6 cellular contexts compared by ENCODE assay signal in genomic region chr4:986428-986948, GRCh38. TPM values are rescaled to one million over a fixed set of nuclear protein-coding genes. Genes with fewer than 3 reads are reported as not detected.
A peak's percentile ranks its signal among the peaks of the same experiment; 100 is the strongest.
DNase-seq lines count a peak whose midpoint lies in the region; ATAC-seq lines count a peak whose summit lies in the region.

No MANE protein-coding gene starts in this region.

- no peaks in the 10 kb centered on the region for H3K4me1 ChIP-seq in mesodermal cell (ENCODE audit: control insufficient read depth, insufficient read depth, low read length, poor library complexity, severe bottlenecking)

- peaks cover 28% of the 10 kb centered on the region for H3K4me1 Mint-ChIP-seq in activated T-cell treated with anti-CD3 and anti-CD28 coated beads, Interleukin-2, amount 50 U/mL, for 4 hours (ENCODE audit: low read depth)
- H3K4me1 Mint-ChIP-seq in activated naive CD8-positive, alpha-beta T cell (ENCODE audit: low read depth), result peaks cover 25% of the 10 kb centered on the region

- no peaks in the 10 kb centered on the region for H3K9me3 ChIP-seq in mesodermal cell (ENCODE audit: control insufficient read depth, low read length)

- H3K36me3 Mint-ChIP-seq in activated T-cell treated with anti-CD3 and anti-CD28 coated beads, Interleukin-2, amount 50 U/mL, for 4 hours (ENCODE audit: insufficient read depth), result no peaks in the 10 kb centered on the region
- H3K36me3 Mint-ChIP-seq in activated naive CD8-positive, alpha-beta T cell, result no peaks in the 10 kb centered on the region

- 7 to 18% methylated on average over 15 to 17 of the region's 20 CpGs for WGBS in mesodermal cell (ENCODE audit: insufficient coverage in 2 of 2), 2 experiments

- DNase-seq in activated T-cell treated with anti-CD3 and anti-CD28 coated beads, Interleukin-2, amount 50 U/mL, for 4 hours, result no peak
- DNase-seq in activated T-cell treated with anti-CD3 and anti-CD28 coated beads for 4 hours (no peak), NCI-H146 treated with DMSO at 0.1 percent for 48 hours (lab: John Stamatoyannopoulos, UW; ENCODE audit: unreplicated experiment) (no peak)

- no peaks in the 10 kb centered on the region for H3K36me3 ChIP-seq in mesodermal cell (ENCODE audit: control insufficient read depth, insufficient read depth, low read length)

- H3K4me3 Mint-ChIP-seq in activated T-cell treated with anti-CD3 and anti-CD28 coated beads, Interleukin-2, amount 50 U/mL, for 4 hours, result peak overlapping the region; percentile 88
- peak overlapping the region; percentile 89 for H3K4me3 Mint-ChIP-seq in activated naive CD8-positive, alpha-beta T cell

- H3K4me3 ChIP-seq in mesodermal cell (ENCODE audit: extremely low read depth, insufficient read depth, low read length, poor library complexity, severe bottlenecking), result peak overlapping the region; percentile 49

- H3K27ac ChIP-seq in mesodermal cell (ENCODE audit: low read depth, low read length, severe bottlenecking), result no peak overlapping the region

- H3K27me3 Mint-ChIP-seq in activated T-cell treated with anti-CD3 and anti-CD28 coated beads, Interleukin-2, amount 50 U/mL, for 4 hours (ENCODE audit: low read depth), result no peaks in the 10 kb centered on the region
- H3K27me3 Mint-ChIP-seq in activated naive CD8-positive, alpha-beta T cell, result no peaks in the 10 kb centered on the region

- no peaks in the 10 kb centered on the region for H3K9me3 Mint-ChIP-seq in activated T-cell treated with anti-CD3 and anti-CD28 coated beads, Interleukin-2, amount 50 U/mL, for 4 hours
- H3K9me3 Mint-ChIP-seq in activated naive CD8-positive, alpha-beta T cell (ENCODE audit: low read depth), result no peaks in the 10 kb centered on the region

- H3K27ac Mint-ChIP-seq in activated naive CD8-positive, alpha-beta T cell, result peak overlapping the region; percentile 90

- peak in 1 of 2 donors; percentile 24 for ATAC-seq in activated T-cell treated with anti-CD3 and anti-CD28 coated beads, Interleukin-2, amount 50 U/mL, for 4 hours
- ATAC-seq in GM18520 (IDR thresholded peaks at IDR 0.05; ENCODE audit: unreplicated experiment), result no peak

RNA-seq across cellular contexts. Expression of gene IDUA, which starts 0.4 kb away (rescaled TPM):
- total RNA-seq in activated T-cell treated with anti-CD3 and anti-CD28 coated beads, Interleukin-2, amount 50 U/mL, for 4 hours, result 10 to 100 TPM; 13.5 to 18.3 (median 14.4) TPM
- polyA plus RNA-seq in mesodermal cell (2013, experiment 1 of 2), result 2.2 TPM
- 2.7 TPM for polyA plus RNA-seq in mesodermal cell (2013, experiment 2 of 2)

RNA-seq across cellular contexts. Expression of gene SLC26A1, which starts 6.7 kb away (rescaled TPM):
- under 1 TPM in 1 of 3 donors, not detected in 2; 0.05 TPM for total RNA-seq in activated T-cell treated with anti-CD3 and anti-CD28 coated beads, Interleukin-2, amount 50 U/mL, for 4 hours
- not detected for polyA plus RNA-seq in mesodermal cell (2013, experiment 1 of 2)
- not detected for polyA plus RNA-seq in mesodermal cell (2013, experiment 2 of 2)

RNA-seq across cellular contexts. Expression of gene DGKQ, which starts 13.1 kb away (rescaled TPM):
- total RNA-seq in activated T-cell treated with anti-CD3 and anti-CD28 coated beads, Interleukin-2, amount 50 U/mL, for 4 hours, result 10 to 100 TPM; 11.2 to 21.5 (median 14.8) TPM
- polyA plus RNA-seq in mesodermal cell (2013, experiment 1 of 2), result 11.0 TPM
- 8.0 TPM for polyA plus RNA-seq in mesodermal cell (2013, experiment 2 of 2)

RNA-seq across cellular contexts. Expression of gene FGFRL1, which starts 24.9 kb away (rescaled TPM):
- total RNA-seq in activated T-cell treated with anti-CD3 and anti-CD28 coated beads, Interleukin-2, amount 50 U/mL, for 4 hours, result 10 to 100 TPM; 20.4 to 29.6 (median 20.6) TPM
- polyA plus RNA-seq in mesodermal cell (2013, experiment 1 of 2), result 33.4 TPM
- 29.9 TPM for polyA plus RNA-seq in mesodermal cell (2013, experiment 2 of 2)

RNA-seq across cellular contexts. Expression of gene TMEM175, which starts 54.2 kb away (rescaled TPM):
- total RNA-seq in activated T-cell treated with anti-CD3 and anti-CD28 coated beads, Interleukin-2, amount 50 U/mL, for 4 hours, result 10 to 100 TPM; 12.5 to 15.6 (median 14.7) TPM
- 12.8 TPM for polyA plus RNA-seq in mesodermal cell (2013, experiment 1 of 2)
- polyA plus RNA-seq in mesodermal cell (2013, experiment 2 of 2), result 10.8 TPM
